In genomic region chr2:28539095-28539494, GRCh38 we compare ENCODE assay signal across 17 cellular contexts. TPM values are rescaled to one million over a fixed set of nuclear protein-coding genes. Genes with fewer than 3 reads are reported as not detected.
A peak's percentile ranks its signal among the peaks of the same experiment; 100 is the strongest.
DNase-seq lines count a peak whose midpoint lies in the region; ATAC-seq, FAIRE-seq and TF ChIP-seq lines count a peak whose summit lies in the region.
"Had no signal": no experiment of that assay in that cellular context is flagged by ENCODE, and none has a peak within 500 bp of the region (broad histone marks: within the 10 kb centered on the region; RNA-seq: fewer than 3 reads in every experiment).

No MANE protein-coding gene starts in this region.

- intact Hi-C loops in activated B cell treated with CpG ODN at 0.5 μM for 24 hours (cut with micrococcal nuclease) = no loop called here

- no peaks in the 10 kb centered on the region for H3K4me1 Mint-ChIP-seq in activated B cell treated with CpG ODN at 0.5 μM for 24 hours

- H3K27me3 Mint-ChIP-seq in activated B cell treated with CpG ODN at 0.5 μM for 24 hours = peaks cover 5% of the 10 kb centered on the region

- no peak for TF ChIP-seq POLR2A in GM12891 (IDR thresholded peaks at IDR 0.05; ENCODE audit: low read depth, low read length)

- peak overlapping the region; percentile 28 for H3K4me3 Mint-ChIP-seq in activated B cell treated with CpG ODN at 0.5 μM for 24 hours
- H3K4me3 Mint-ChIP-seq: activated naive CD8-positive, alpha-beta T cell treated with anti-CD3 and anti-CD28 coated beads, Interleukin-2, amount 10 ng/mL, durations not matched to agents 7 days and 5 days; activated T-cell treated with anti-CD3 and anti-CD28 coated beads, Interleukin-2, amount 50 U/mL, for 4 hours; effector memory CD8-positive, alpha-beta T cell; naive thymus-derived CD8-positive, alpha-beta T cell had no signal

- POLR2A ChIA-PET in activated B cell treated with CpG ODN at 0.5 μM for 24 hours (lab: Charles Lee) = no interaction called here

- no peak for FAIRE-seq in GM12891 (lab: Jason Lieb, UNC)

- no peak overlapping the region for H3K27ac Mint-ChIP-seq in activated B cell treated with CpG ODN at 0.5 μM for 24 hours
- H3K27ac Mint-ChIP-seq: activated naive CD8-positive, alpha-beta T cell treated with anti-CD3 and anti-CD28 coated beads, Interleukin-2, amount 10 ng/mL, durations not matched to agents 7 days and 5 days; naive thymus-derived CD8-positive, alpha-beta T cell had no signal

- TF ChIP-seq CTCF in activated B cell treated with CpG ODN at 0.5 μM for 24 hours (IDR thresholded peaks at IDR 0.05) = no peak

- CTCF ChIA-PET in activated B cell treated with CpG ODN at 0.5 μM for 24 hours (lab: Charles Lee) = no interaction called here

- H3K9me3 Mint-ChIP-seq in activated B cell treated with CpG ODN at 0.5 μM for 24 hours = no peaks in the 10 kb centered on the region
- H3K9me3 Mint-ChIP-seq: activated naive CD8-positive, alpha-beta T cell treated with anti-CD3 and anti-CD28 coated beads, Interleukin-2, amount 10 ng/mL, durations not matched to agents 7 days and 5 days; activated T-cell treated with anti-CD3 and anti-CD28 coated beads, Interleukin-2, amount 50 U/mL, for 4 hours; effector memory CD8-positive, alpha-beta T cell; naive thymus-derived CD8-positive, alpha-beta T cell had no signal

- no peak for DNase-seq in GM12891 (ENCODE audit: insufficient read length, low spot score)
- DNase-seq in activated B cell treated with CpG ODN at 0.5 μM for 24 hours = no peak
- peak; percentile 72 for DNase-seq in globus pallidus (ENCODE audit: low spot score)
- peak; percentile 22 for DNase-seq in pulmonary artery endothelial cell (ENCODE audit: low read depth, low spot score)
- DNase-seq in HPDE6-E6E7 (ENCODE audit: extremely low spot score) = no peak
- no peak for DNase-seq in activated CD8-positive, alpha-beta memory T cell treated with anti-CD3 and anti-CD28 coated beads, Interleukin-2, amount 50 U/mL, for 4 hours
- DNase-seq in NCI-H524 treated with DMSO at 0.1 percent for 48 hours (lab: John Stamatoyannopoulos, UW) = no peak
- DNase-seq in NCI-H446 (lab: John Stamatoyannopoulos, UW) = no peak
- DNase-seq: activated naive CD8-positive, alpha-beta T cell treated with anti-CD3 and anti-CD28 coated beads, Interleukin-2, amount 10 ng/mL, durations not matched to agents 7 days and 5 days; activated T-cell treated with anti-CD3 and anti-CD28 coated beads, Interleukin-2, amount 50 U/mL, for 4 hours; effector memory CD8-positive, alpha-beta T cell; EL; left ventricle myocardium superior; naive thymus-derived CD8-positive, alpha-beta T cell; NCI-H187; NCI-H446 treated with DMSO at 0.1 percent for 48 hours; PC-9 had no signal

- ATAC-seq in activated B cell treated with CpG ODN at 0.5 μM for 24 hours (ENCODE audit: low read depth) = peak; percentile 42
- ATAC-seq: activated T-cell treated with anti-CD3 and anti-CD28 coated beads, Interleukin-2, amount 50 U/mL, for 4 hours; effector memory CD8-positive, alpha-beta T cell; left ventricle myocardium superior; naive thymus-derived CD8-positive, alpha-beta T cell had no signal

- no peaks in the 10 kb centered on the region for H3K36me3 Mint-ChIP-seq in activated B cell treated with CpG ODN at 0.5 μM for 24 hours (ENCODE audit: low read depth)
- H3K36me3 Mint-ChIP-seq: activated naive CD8-positive, alpha-beta T cell treated with anti-CD3 and anti-CD28 coated beads, Interleukin-2, amount 10 ng/mL, durations not matched to agents 7 days and 5 days; naive thymus-derived CD8-positive, alpha-beta T cell had no signal

TF ChIP-seq in GM12891, 5 proteins besides CTCF, POLR2A, EP300 and RAD21:
- TF ChIP-seq POLR2AphosphoS5 (IDR thresholded peaks at IDR 0.05; ENCODE audit: low read depth, low read length) = no peak
- peak; percentile 91 for TF ChIP-seq SPI1 (IDR thresholded peaks at IDR 0.05; ENCODE audit: low read depth, low read length)
- no peak for TF ChIP-seq TAF1 (IDR thresholded peaks at IDR 0.05; ENCODE audit: low read depth, low read length)

RNA-seq across cellular contexts. Expression of gene PLB1, which starts 43.2 kb away (rescaled TPM):
- polyA plus RNA-seq in GM12891 (2012; ENCODE audit: low read depth, missing spikeins) = 0.40 TPM
- 0.05 and 0.64 TPM in 2 replicates for total RNA-seq in activated B cell treated with CpG ODN at 0.5 μM for 24 hours
- 0.46 and 0.81 TPM in 2 replicates for total RNA-seq in pulmonary artery endothelial cell

Comparison
In these comparisons a context has a peak if more than half of its experiments do, and no peak if none do; other contexts are left out.
1. DNase-seq: peak in globus pallidus (single experiment) and pulmonary artery endothelial cell (single experiment); none in GM12891 (single experiment), activated B cell treated with CpG ODN at 0.5 μM for 24 hours (single experiment), HPDE6-E6E7 (single experiment), activated CD8-positive, alpha-beta memory T cell treated with anti-CD3 and anti-CD28 coated beads, Interleukin-2, amount 50 U/mL, for 4 hours (single experiment), NCI-H524 treated with DMSO at 0.1 percent for 48 hours (single experiment) and NCI-H446 (0 of 2).